18 cellular contexts compared by ENCODE assay signal in the genomic region with DNA sequence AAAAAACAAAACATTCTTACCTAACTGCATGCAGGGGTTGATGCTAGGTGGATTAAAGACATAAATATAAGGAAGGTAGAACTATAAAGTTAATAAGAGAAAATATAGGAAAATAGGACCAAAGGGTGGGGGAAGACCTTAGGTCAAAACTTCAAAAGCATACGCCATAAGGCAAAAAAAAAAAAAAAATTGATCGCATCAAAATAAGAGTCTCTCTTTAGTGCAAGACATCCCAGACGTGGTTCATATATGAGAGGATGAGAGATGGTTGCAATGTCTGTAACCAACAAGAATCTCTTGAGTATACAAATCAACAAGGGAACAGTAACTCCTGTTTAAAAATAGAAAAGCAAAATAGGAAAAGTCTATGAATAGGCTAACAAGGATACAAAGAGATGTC. TPM values are rescaled to one million over a fixed set of nuclear protein-coding genes. Genes with fewer than 3 reads are reported as not detected.
DNase-seq lines count a peak whose midpoint lies in the region; TF ChIP-seq lines count a peak whose summit lies in the region.
"Had no signal": no experiment of that assay in that cellular context is flagged by ENCODE, and none has a peak within 500 bp of the region (broad histone marks: within the 10 kb centered on the region; RNA-seq: fewer than 3 reads in every experiment).

No MANE protein-coding gene starts in this region.

- H3K27ac ChIP-seq in GM23248 (peak overlapping the region; percentile 12; the same call in 1 of the 2 replicates), muscle layer of colon (ENCODE audit: low read depth, low read length) (peak overlapping the region; percentile 28), stomach smooth muscle (ENCODE audit: low read length) (peak overlapping the region; percentile 41), tibial nerve (no peak overlapping the region)

- no peak for TF ChIP-seq EP300 in tibial nerve (IDR thresholded peaks at IDR 0.05)

- peaks cover 95% of the 10 kb centered on the region for H3F3A ChIP-seq in GM23248 (ENCODE audit: insufficient read depth)

- H3K9ac ChIP-seq in GM23248 (no peak overlapping the region), muscle layer of colon (ENCODE audit: low read length) (no peak overlapping the region), stomach smooth muscle (ENCODE audit: low read length in 2 of 2) (no peak overlapping the region)

- H3K27me3 ChIP-seq in GM23248 (replicated peaks; ENCODE audit: insufficient read depth) = no peaks in the 10 kb centered on the region
- no peaks in the 10 kb centered on the region for H3K27me3 ChIP-seq in muscle layer of colon (ENCODE audit: control insufficient read depth in 1 of 2, insufficient read depth in 2 of 2, low read length in 2 of 2)
- no peaks in the 10 kb centered on the region for H3K27me3 ChIP-seq in stomach smooth muscle (ENCODE audit: control insufficient read depth in 1 of 2, insufficient read depth in 2 of 2, low read length in 2 of 2)
- H3K27me3 ChIP-seq in tibial nerve = no peaks in the 10 kb centered on the region
- H3K27me3 ChIP-seq: Peyer's patch had no signal

- H3K9me2 ChIP-seq in GM23248 (ENCODE audit: insufficient read depth) = no peaks in the 10 kb centered on the region

- DNase-seq in GM23248 (no peak), A172 (ENCODE audit: low spot score) (no peak), tibial nerve (ENCODE audit: low spot score in 2 of 2) (no peak), NCI-H345 treated with DMSO at 0.1 percent for 48 hours (lab: John Stamatoyannopoulos, UW; ENCODE audit: unreplicated experiment) (no peak)
- DNase-seq: CD8-positive, alpha-beta memory T cell; DND-41; GDM1; Karpas-422; NCI-H1105 treated with DMSO at 0.1 percent for 48 hours; NCI-H187 treated with DMSO at 0.1 percent for 48 hours; NCI-H2171; NCI-H510A; NCI-H82; Peyer's patch; SHP77 had no signal

- 94 to 98% methylated on average over 3 of the region's 3 CpGs for WGBS in GM23248 (ENCODE audit: low coverage in 1 of 2, low lambda C conversion rate in 2 of 2, missing lambda C conversion rate in 2 of 2), 2 experiments
- 78 to 88% methylated on average over 3 of the region's 3 CpGs for WGBS in tibial nerve, 2 donors

- peaks cover 97% of the 10 kb centered on the region for H3K79me2 ChIP-seq in GM23248 (ENCODE audit: insufficient read depth)

- no peak overlapping the region for H3K4me2 ChIP-seq in GM23248 (ENCODE audit: unreplicated experiment)

- H3K36me3 Mint-ChIP-seq in IgD-negative memory B cell = peaks cover 3% of the 10 kb centered on the region

- no peaks in the 10 kb centered on the region for H3K27me3 Mint-ChIP-seq in IgD-negative memory B cell
- H3K27me3 Mint-ChIP-seq: CD8-positive, alpha-beta memory T cell had no signal

- peaks cover 3 to 10% (median 9%) of the 10 kb centered on the region in 3 donors for H3K4me1 Mint-ChIP-seq in IgD-negative memory B cell

- H3K9me3 ChIP-seq in GM23248 (ENCODE audit: low read depth) = no peaks in the 10 kb centered on the region
- no peaks in the 10 kb centered on the region for H3K9me3 ChIP-seq in muscle layer of colon (ENCODE audit: low read length)
- H3K9me3 ChIP-seq in stomach smooth muscle (ENCODE audit: control insufficient read depth in 2 of 2, low read length in 2 of 2) = no peaks in the 10 kb centered on the region
- H3K9me3 ChIP-seq in tibial nerve = no peaks in the 10 kb centered on the region
- H3K9me3 ChIP-seq: Peyer's patch had no signal

- peaks cover 44% of the 10 kb centered on the region for H3K36me3 ChIP-seq in GM23248 (ENCODE audit: low read depth)
- peaks cover 41% of the 10 kb centered on the region for H3K36me3 ChIP-seq in muscle layer of colon (ENCODE audit: insufficient read depth, low read length)
- peaks cover 19 to 26% of the 10 kb centered on the region in 2 donors for H3K36me3 ChIP-seq in stomach smooth muscle (ENCODE audit: control insufficient read depth in 2 of 2, insufficient read depth in 2 of 2, low read length in 2 of 2)
- H3K36me3 ChIP-seq in tibial nerve = peaks cover 0 to 31% (median 0%) of the 10 kb centered on the region in 3 donors
- H3K36me3 ChIP-seq: Peyer's patch had no signal

- H3K27ac Mint-ChIP-seq in IgD-negative memory B cell = peak overlapping the region in 2 of 3 donors; percentile 49 to 65

- TF ChIP-seq POLR2A in tibial nerve (IDR thresholded peaks at IDR 0.05) = no peak

- no peak for TF ChIP-seq CTCF in tibial nerve (IDR thresholded peaks at IDR 0.05)

- no peaks in the 10 kb centered on the region for H4K20me1 ChIP-seq in GM23248 (ENCODE audit: insufficient read depth)

- H3K4me3 Mint-ChIP-seq in IgD-negative memory B cell = no peak overlapping the region
- H3K4me3 Mint-ChIP-seq: CD8-positive, alpha-beta memory T cell had no signal

- H3K4me3 ChIP-seq in GM23248 (no peak overlapping the region), muscle layer of colon (ENCODE audit: low read depth in 1 of 2, low read length in 2 of 2) (no peak overlapping the region), stomach smooth muscle (ENCODE audit: low read length in 2 of 2) (no peak overlapping the region), tibial nerve (no peak overlapping the region)
- H3K4me3 ChIP-seq: Peyer's patch had no signal

- no peaks in the 10 kb centered on the region for H3K9me3 Mint-ChIP-seq in IgD-negative memory B cell
- H3K9me3 Mint-ChIP-seq: CD8-positive, alpha-beta memory T cell had no signal

- peaks cover 46% of the 10 kb centered on the region for H3K4me1 ChIP-seq in GM23248 (ENCODE audit: insufficient read depth)
- H3K4me1 ChIP-seq in muscle layer of colon (ENCODE audit: insufficient read depth, low read length) = peaks cover 52% of the 10 kb centered on the region
- H3K4me1 ChIP-seq in stomach smooth muscle (ENCODE audit: control insufficient read depth, insufficient read depth, low read length) = peaks cover 13% of the 10 kb centered on the region
- H3K4me1 ChIP-seq in tibial nerve = peaks cover 0 to 10% (median 4%) of the 10 kb centered on the region in 4 donors
- H3K4me1 ChIP-seq: Peyer's patch had no signal

- H2AFZ ChIP-seq in GM23248 = no peak overlapping the region

- in situ Hi-C loops in GM23248 (cut with MboI) = no loop called here

RNA-seq across cellular contexts. Expression of gene BAG2, which starts 8.5 kb away (rescaled TPM):
- 32.1 and 33.4 TPM in 2 replicates for total RNA-seq in GM23248 (2014; rRNA removed; shearing (Covaris generic))
- 40.1 and 40.4 TPM in 2 replicates for polyA plus RNA-seq in GM23248 (2016; fragmentation: Nextera tagmentation; extraction: Ambion mirVana)
- 4.5 TPM for polyA plus RNA-seq in IgD-negative memory B cell
- total RNA-seq in A172 (2014; rRNA removed; shearing (Covaris generic)) = 22.6 and 23.1 TPM in 2 replicates
- total RNA-seq in tibial nerve = 1 to 10 TPM; 5.3 to 7.5 (median 5.7) TPM

RNA-seq across cellular contexts. Expression of gene RAB23, which starts 41.5 kb away (rescaled TPM):
- 78.6 and 81.7 TPM in 2 replicates for total RNA-seq in GM23248 (2014; rRNA removed; shearing (Covaris generic))
- polyA plus RNA-seq in GM23248 (2016; fragmentation: Nextera tagmentation; extraction: Ambion mirVana) (46.9 and 49.1 TPM in 2 replicates), IgD-negative memory B cell (0.74 TPM)
- 21.9 and 28.7 TPM in 2 replicates for total RNA-seq in A172 (2014; rRNA removed; shearing (Covaris generic))
- 10 to 100 TPM; 17.1 to 26.8 (median 20.1) TPM for total RNA-seq in tibial nerve

Comparison
In these comparisons a context has a peak if more than half of its experiments do, and no peak if none do; other contexts are left out.
1. H3K27ac ChIP-seq: peak in GM23248 (single experiment), muscle layer of colon (single experiment) and stomach smooth muscle (single experiment); none in tibial nerve (0 of 4).